In genomic region chr12:50504798-50505385, GRCh38 we compare ENCODE assay signal across 8 cellular contexts. TPM values are rescaled to one million over a fixed set of nuclear protein-coding genes. Genes with fewer than 3 reads are reported as not detected.
DNase-seq lines count a peak whose midpoint lies in the region; ATAC-seq lines count a peak whose summit lies in the region.

DIP2B (plus strand) TSS chr12:50504985; CDS start chr12:50505141, 156 bp downstream.

- peaks cover 39% of the 10 kb centered on the region for H3K4me1 ChIP-seq in effector memory CD4-positive, alpha-beta T cell (ENCODE audit: control insufficient read depth, insufficient read depth, low read length, poor library complexity, severe bottlenecking)

- H3K27ac ChIP-seq in effector memory CD4-positive, alpha-beta T cell (ENCODE audit: insufficient read depth, low read length, poor library complexity, severe bottlenecking), result peak within 1 kb of the TSS; percentile 83

- H3K4me3 ChIP-seq in effector memory CD4-positive, alpha-beta T cell (ENCODE audit: insufficient read depth, low read depth, low read length, poor library complexity, severe bottlenecking), result peak within 1 kb of the TSS; percentile 88

- POLR2A ChIA-PET in activated CD8-positive, alpha-beta memory T cell treated with anti-CD3 and anti-CD28 coated beads for 36 hours (lab: Charles Lee), result interaction anchor here (0.5 to 1.3 kb wide), 5 partner anchors 31 to 1548 kb away, joined by 3 to 4 read pairs (median 3); partner anchors contain the start of gene ARF3

- no peaks in the 10 kb centered on the region for H3K27me3 ChIP-seq in effector memory CD4-positive, alpha-beta T cell (replicated peaks; ENCODE audit: control insufficient read depth, insufficient read depth, low read length, poor library complexity, severe bottlenecking)

- ATAC-seq in GM19467 (IDR thresholded peaks at IDR 0.05; ENCODE audit: unreplicated experiment), result peak; percentile 70

- no peaks in the 10 kb centered on the region for H3K9me3 ChIP-seq in effector memory CD4-positive, alpha-beta T cell (ENCODE audit: control insufficient read depth, low read length)

- peak; percentile 74 for DNase-seq in CMK (ENCODE audit: low read depth)
- DNase-seq in HT-29 (ENCODE audit: low spot score), result peak; percentile 96
- peak; percentile 63 for DNase-seq in NK-92 (lab: John Stamatoyannopoulos, UW; ENCODE audit: unreplicated experiment)
- DNase-seq in effector memory CD4-positive, alpha-beta T cell, result peak; percentile 86 to 93 (median 89)
- peak; percentile 95 for DNase-seq in medulla oblongata (ENCODE audit: extremely low spot score)
- peak; percentile 94 to 96 (median 96) for DNase-seq in stimulated activated CD4-positive, alpha-beta T cell treated with anti-CD3 and anti-CD28 coated beads, TNF-alpha, amount 100 ng/mL, for 48 hours (ENCODE audit: low read depth in 3 of 3)

- H3K36me3 ChIP-seq in effector memory CD4-positive, alpha-beta T cell (ENCODE audit: control insufficient read depth, insufficient read depth, low read length), result no peaks in the 10 kb centered on the region

- CTCF ChIA-PET in activated CD8-positive, alpha-beta memory T cell treated with anti-CD3 and anti-CD28 coated beads for 36 hours (lab: Charles Lee), result interaction anchor here (0.6 to 2.1 kb wide), 25 partner anchors 9 to 261 kb away, joined by 3 to 13 read pairs (median 3); no protein-coding TSS in a partner anchor

RNA-seq across cellular contexts. Expression of gene DIP2B, which starts in this region (rescaled TPM):
- 18.3 and 21.4 TPM in 2 replicates for total RNA-seq in HT-29 (2014; rRNA removed; shearing (Covaris generic))
- 10 to 100 TPM; 21.7 to 22.2 TPM for total RNA-seq in activated CD8-positive, alpha-beta memory T cell treated with anti-CD3 and anti-CD28 coated beads for 36 hours

Comparison
In these comparisons a context has a peak if more than half of its experiments do, and no peak if none do; other contexts are left out.
1. Peak in every context shown above with its lines: DNase-seq, ATAC-seq, H3K4me3 ChIP-seq and H3K27ac ChIP-seq.